8 cellular contexts compared by ENCODE assay signal in the genomic region with DNA sequence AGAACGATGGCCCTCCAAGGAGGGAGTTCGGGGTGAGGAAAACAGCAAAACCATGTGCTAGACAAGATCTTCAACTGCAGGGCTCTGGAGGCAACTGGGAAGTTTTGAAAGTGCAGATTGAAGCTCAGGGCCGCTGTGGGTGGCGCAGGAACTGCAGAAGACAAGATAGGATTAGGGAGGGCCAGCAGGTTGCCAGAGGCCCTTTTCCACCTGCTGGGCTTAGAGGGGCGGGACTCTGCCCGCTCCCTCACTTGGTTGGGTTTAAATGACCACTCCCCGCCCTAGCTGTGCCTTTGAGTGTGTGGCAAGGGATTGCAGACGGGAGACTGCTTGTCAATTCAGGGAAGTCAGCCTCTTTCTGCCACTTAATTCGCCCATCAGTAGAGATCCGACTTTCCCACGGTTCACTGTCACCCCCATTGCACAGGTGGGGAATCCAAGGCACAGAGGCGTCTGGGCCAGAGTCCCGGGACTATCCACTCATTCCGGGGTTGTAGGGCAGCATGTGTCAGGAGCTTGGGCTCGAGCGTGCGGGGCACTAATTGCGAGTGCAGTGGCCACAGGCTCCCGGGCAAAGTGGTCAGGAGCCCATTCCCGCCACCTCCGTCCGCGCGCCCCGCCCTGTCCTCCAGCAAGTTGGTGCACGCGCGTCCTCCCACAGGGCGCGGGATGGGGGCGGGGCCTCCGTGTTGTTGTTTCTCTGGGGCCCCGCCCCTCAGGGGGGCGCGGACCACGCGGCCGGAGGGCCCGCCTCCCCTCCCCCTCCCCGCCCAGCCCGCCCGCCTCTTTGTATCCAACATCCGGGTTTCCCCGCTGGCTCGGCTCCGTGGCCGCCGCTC. TPM values are rescaled to one million over a fixed set of nuclear protein-coding genes. Genes with fewer than 3 reads are reported as not detected.
DNase-seq lines count a peak whose midpoint lies in the region; ATAC-seq and TF ChIP-seq lines count a peak whose summit lies in the region.

Gene ACVR2B, plus strand, starts transcription at position 816 of the 839 bp plus-strand sequence. CDS start 433 bp downstream, outside the sequence.

- H3K4me3 ChIP-seq in astrocyte of the cerebellum (ENCODE audit: low read depth, low read length) (peak within 1 kb of the TSS; percentile 55), rectal smooth muscle tissue (ENCODE audit: low read length) (peak within 1 kb of the TSS; percentile 93), uterus (peak within 1 kb of the TSS; percentile 54 to 98)

- peak in 1 of 2 donors; percentile 13 for TF ChIP-seq POLR2A in uterus (IDR thresholded peaks at IDR 0.05)

- H3K27ac ChIP-seq in rectal smooth muscle tissue (ENCODE audit: low read depth, low read length), result peak within 1 kb of the TSS; percentile 66
- peak within 1 kb of the TSS; percentile 87 to 94 for H3K27ac ChIP-seq in uterus

- no peak for TF ChIP-seq CTCF in astrocyte of the cerebellum (IDR thresholded peaks at IDR 0.05; ENCODE audit: low read depth, low read length, missing control alignments)
- TF ChIP-seq CTCF in uterus (IDR thresholded peaks at IDR 0.05), result no peak

- H3K9me3 ChIP-seq in uterus, result no peaks in the 10 kb centered on the region

- in situ Hi-C loops in astrocyte of the cerebellum (cut with HindIII; ENCODE audit: low sequenced_read_pairs), result no loop called here

- no peaks in the 10 kb centered on the region for H3K27me3 ChIP-seq in rectal smooth muscle tissue (ENCODE audit: control insufficient read depth, insufficient read depth, low read length)
- no peaks in the 10 kb centered on the region for H3K27me3 ChIP-seq in uterus

- peak within 1 kb of the TSS; percentile 45 for H3K9ac ChIP-seq in rectal smooth muscle tissue (ENCODE audit: low read length)

- intact Hi-C loops in uterus (cut with DNase I; ENCODE audit: low total_unique reads), result no loop called here

- ATAC-seq in HG02610 (IDR thresholded peaks at IDR 0.05; ENCODE audit: unreplicated experiment), result peak; percentile 55

- DNase-seq in EH (ENCODE audit: low read depth) (peak; percentile 83), NCI-H1436 treated with DMSO at 0.1 percent for 48 hours (lab: John Stamatoyannopoulos, UW) (peak; percentile 4), T-helper 22 cell (ENCODE audit: low read depth) (peak; percentile 42), astrocyte of the cerebellum (ENCODE audit: low read depth) (peak; percentile 24), hepatic stellate cell (ENCODE audit: low spot score) (peak; percentile 83), uterus (peak; percentile 88 to 92)

- H3K4me1 ChIP-seq in rectal smooth muscle tissue (ENCODE audit: control insufficient read depth, insufficient read depth, low read length), result peaks cover 8% of the 10 kb centered on the region
- peaks cover 0 to 10% of the 10 kb centered on the region in 2 donors for H3K4me1 ChIP-seq in uterus

- H3K36me3 ChIP-seq in rectal smooth muscle tissue (ENCODE audit: control insufficient read depth, insufficient read depth, low read length), result no peaks in the 10 kb centered on the region
- H3K36me3 ChIP-seq in uterus, result no peaks in the 10 kb centered on the region

RNA-seq across cellular contexts. Expression of gene ACVR2B, which starts in this region (rescaled TPM):
- total RNA-seq in uterus, result 10 to 100 TPM in 2 of 4 donors, 1 to 10 TPM in 2; 3.1 to 13.8 (median 9.4) TPM

Comparison
In these comparisons a context has a peak if more than half of its experiments do, and no peak if none do; other contexts are left out.
1. Peak in every context shown above with its lines: DNase-seq, ATAC-seq, H3K4me3 ChIP-seq and H3K27ac ChIP-seq.
2. DNase-seq: peak in every context shown above with its lines; median percentile 90 in uterus; 83 in EH; 83 in hepatic stellate cell; 42 in T-helper 22 cell; 24 in astrocyte of the cerebellum; 4 in NCI-H1436 treated with DMSO at 0.1 percent for 48 hours.